1 cellular context compared by ENCODE assay signal in genomic region chr12:66303316-66303804, GRCh38.
A peak's percentile ranks its signal among the peaks of the same experiment; 100 is the strongest.
TF ChIP-seq lines count a peak whose summit lies in the region.

No MANE protein-coding gene starts in this region.

TF ChIP-seq in GM12878, 131 proteins besides CTCF, POLR2A, EP300 and RAD21:
- TF ChIP-seq TAF1 (IDR thresholded peaks at IDR 0.05; ENCODE audit: borderline replicate concordance, low read depth, low read length) (peak; percentile 55; the same call in 1 of the 2 replicates), MTA2 (IDR thresholded peaks at IDR 0.05; ENCODE audit: low read depth) (peak; percentile 49; the same call in 1 of the 2 replicates), RUNX3 (IDR thresholded peaks at IDR 0.05; ENCODE audit: low read length) (peak; percentile 84), ETV6 (conservative IDR thresholded peaks at IDR 0.05 in 1 of 2, IDR thresholded peaks at IDR 0.05 in 1 of 2; ENCODE audit: borderline replicate concordance in 1 of 2, low read depth in 1 of 2) (0 out of 4 replicates have a peak, but pooled peaks of 1 of the 2 experiments have one; percentile 19), CBFB (IDR thresholded peaks at IDR 0.05; ENCODE audit: low read depth) (peak; percentile 41; the same call in 1 of the 2 replicates), CREB1 (IDR thresholded peaks at IDR 0.05; ENCODE audit: low read depth) (0 out of 2 replicates have a peak, but pooled peaks have one; percentile 33), CREM (IDR thresholded peaks at IDR 0.05; ENCODE audit: low read depth) (peak; percentile 36; the same call in 1 of the 2 replicates), IKZF2 (IDR thresholded peaks at IDR 0.05) (peak in 1 of 2 experiments; percentile 37; a peak in 2 of 4 replicates), IKZF1 (conservative IDR thresholded peaks at IDR 0.05) (peak; percentile 22; the same call in 1 of the 2 replicates), GABPA (IDR thresholded peaks at IDR 0.05; ENCODE audit: low read depth) (peak; percentile 67; the same call in 1 of the 2 replicates), YBX1 (IDR thresholded peaks at IDR 0.05) (peak; percentile 37; the same call in 1 of the 2 replicates), HDGF (IDR thresholded peaks at IDR 0.05) (peak; percentile 90), JUNB (IDR thresholded peaks at IDR 0.05) (peak; percentile 42; the same call in 1 of the 2 replicates), NBN (IDR thresholded peaks at IDR 0.05) (peak; percentile 80), ATF7 (IDR thresholded peaks at IDR 0.05; ENCODE audit: low read depth) (peak; percentile 86), ZNF207 (IDR thresholded peaks at IDR 0.05; ENCODE audit: borderline replicate concordance) (0 out of 2 replicates have a peak, but pooled peaks have one; percentile 45), NFIC (IDR thresholded peaks at IDR 0.05; ENCODE audit: low read depth, low read length) (peak; percentile 22; the same call in 1 of the 2 replicates)
- TF ChIP-seq, protein P1, sequence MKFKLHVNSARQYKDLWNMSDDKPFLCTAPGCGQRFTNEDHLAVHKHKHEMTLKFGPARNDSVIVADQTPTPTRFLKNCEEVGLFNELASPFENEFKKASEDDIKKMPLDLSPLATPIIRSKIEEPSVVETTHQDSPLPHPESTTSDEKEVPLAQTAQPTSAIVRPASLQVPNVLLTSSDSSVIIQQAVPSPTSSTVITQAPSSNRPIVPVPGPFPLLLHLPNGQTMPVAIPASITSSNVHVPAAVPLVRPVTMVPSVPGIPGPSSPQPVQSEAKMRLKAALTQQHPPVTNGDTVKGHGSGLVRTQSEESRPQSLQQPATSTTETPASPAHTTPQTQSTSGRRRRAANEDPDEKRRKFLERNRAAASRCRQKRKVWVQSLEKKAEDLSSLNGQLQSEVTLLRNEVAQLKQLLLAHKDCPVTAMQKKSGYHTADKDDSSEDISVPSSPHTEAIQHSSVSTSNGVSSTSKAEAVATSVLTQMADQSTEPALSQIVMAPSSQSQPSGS (IDR thresholded peaks at IDR 0.05; ENCODE audit: low read length), result peak; percentile 40; the same call in 1 of the 2 replicates
- TF ChIP-seq, protein P2, sequence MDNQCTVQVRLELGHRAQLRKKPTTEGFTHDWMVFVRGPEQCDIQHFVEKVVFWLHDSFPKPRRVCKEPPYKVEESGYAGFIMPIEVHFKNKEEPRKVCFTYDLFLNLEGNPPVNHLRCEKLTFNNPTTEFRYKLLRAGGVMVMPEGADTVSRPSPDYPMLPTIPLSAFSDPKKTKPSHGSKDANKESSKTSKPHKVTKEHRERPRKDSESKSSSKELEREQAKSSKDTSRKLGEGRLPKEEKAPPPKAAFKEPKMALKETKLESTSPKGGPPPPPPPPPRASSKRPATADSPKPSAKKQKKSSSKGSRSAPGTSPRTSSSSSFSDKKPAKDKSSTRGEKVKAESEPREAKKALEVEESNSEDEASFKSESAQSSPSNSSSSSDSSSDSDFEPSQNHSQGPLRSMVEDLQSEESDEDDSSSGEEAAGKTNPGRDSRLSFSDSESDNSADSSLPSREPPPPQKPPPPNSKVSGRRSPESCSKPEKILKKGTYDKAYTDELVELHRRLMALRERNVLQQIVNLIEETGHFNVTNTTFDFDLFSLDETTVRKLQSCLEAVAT (IDR thresholded peaks at IDR 0.05), result peak; percentile 89
- TF ChIP-seq, protein P3, sequence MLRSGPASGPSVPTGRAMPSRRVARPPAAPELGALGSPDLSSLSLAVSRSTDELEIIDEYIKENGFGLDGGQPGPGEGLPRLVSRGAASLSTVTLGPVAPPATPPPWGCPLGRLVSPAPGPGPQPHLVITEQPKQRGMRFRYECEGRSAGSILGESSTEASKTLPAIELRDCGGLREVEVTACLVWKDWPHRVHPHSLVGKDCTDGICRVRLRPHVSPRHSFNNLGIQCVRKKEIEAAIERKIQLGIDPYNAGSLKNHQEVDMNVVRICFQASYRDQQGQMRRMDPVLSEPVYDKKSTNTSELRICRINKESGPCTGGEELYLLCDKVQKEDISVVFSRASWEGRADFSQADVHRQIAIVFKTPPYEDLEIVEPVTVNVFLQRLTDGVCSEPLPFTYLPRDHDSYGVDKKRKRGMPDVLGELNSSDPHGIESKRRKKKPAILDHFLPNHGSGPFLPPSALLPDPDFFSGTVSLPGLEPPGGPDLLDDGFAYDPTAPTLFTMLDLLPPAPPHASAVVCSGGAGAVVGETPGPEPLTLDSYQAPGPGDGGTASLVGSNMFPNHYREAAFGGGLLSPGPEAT (IDR thresholded peaks at IDR 0.05; ENCODE audit: low read depth), result peak; percentile 31; the same call in 1 of the 2 replicates
